ENCODE assay signal across 1 cellular context in genomic region chr11:117606211-117606610, GRCh38.
TF ChIP-seq lines count a peak whose summit lies in the region.

No MANE protein-coding gene starts in this region.

TF ChIP-seq in GM12878, 131 proteins besides CTCF, POLR2A, EP300 and RAD21 (continued from another document):
- TF ChIP-seq CUX1 (IDR thresholded peaks at IDR 0.05; ENCODE audit: insufficient replicate concordance, low read depth, low read length) (peak; percentile 79), SREBF1 (IDR thresholded peaks at IDR 0.05; ENCODE audit: low read length) (no peak), MEF2A (IDR thresholded peaks at IDR 0.05; ENCODE audit: insufficient read depth, low read depth, low read length) (peak; percentile 66; the same call in 1 of the 2 replicates), MTA2 (IDR thresholded peaks at IDR 0.05; ENCODE audit: low read depth) (peak; percentile 32; the same call in 1 of the 2 replicates), ZBTB11 (CRISPR knock-in tag; IDR thresholded peaks at IDR 0.05) (no peak), RUNX3 (IDR thresholded peaks at IDR 0.05; ENCODE audit: low read length) (peak; percentile 86), ELK1 (IDR thresholded peaks at IDR 0.05; ENCODE audit: low read depth, low read length) (0 out of 2 replicates have a peak, but pooled peaks have one; percentile 21), ATF2 (IDR thresholded peaks at IDR 0.05; ENCODE audit: low read length) (0 out of 2 replicates have a peak, but pooled peaks have one; percentile 38), MEF2B (IDR thresholded peaks at IDR 0.05; ENCODE audit: partially characterized antibody, poor library complexity, severe bottlenecking) (peak; percentile 23), NR2C1 (IDR thresholded peaks at IDR 0.05) (no peak), PBX3 (IDR thresholded peaks at IDR 0.05; ENCODE audit: insufficient replicate concordance, low read depth, low read length) (peak; percentile 24), SMC3 (IDR thresholded peaks at IDR 0.05; ENCODE audit: borderline replicate concordance, low read length) (0 out of 2 replicates have a peak, but pooled peaks have one; percentile 2)
